Comparison of ENCODE assay signal across 23 cellular contexts in the genomic region with DNA sequence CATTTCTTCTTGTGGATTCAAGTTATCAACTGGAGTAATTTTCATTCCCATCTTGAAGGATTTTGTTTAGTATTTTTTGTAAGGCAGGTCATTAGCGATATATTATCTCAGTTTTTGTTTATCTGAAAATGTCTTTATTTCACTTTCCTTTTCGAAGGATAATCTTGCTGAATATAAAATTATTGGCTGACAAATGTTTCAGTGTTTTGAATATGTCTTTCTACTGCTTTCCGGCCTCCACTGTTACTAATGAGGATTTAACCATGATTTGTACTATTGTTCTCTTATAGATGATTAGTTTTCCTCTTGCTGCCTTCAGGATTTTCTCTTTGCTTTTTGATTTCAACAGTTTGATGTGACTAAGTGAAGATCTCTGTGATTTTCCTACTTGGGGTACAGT.
"Had no signal": no experiment of that assay in that cellular context is flagged by ENCODE, and none has a peak within 500 bp of the region (broad histone marks: within the 10 kb centered on the region; RNA-seq: fewer than 3 reads in every experiment).

No MANE protein-coding gene starts in this region.

- H3K27me3 Mint-ChIP-seq: activated B cell treated with CpG ODN at 0.5 μM for 24 hours had no signal

- ATAC-seq: activated T-helper 17 cell treated with anti-CD3 and anti-CD28 coated beads, Interleukin-2, amount 50 U/mL, for 72 hours had no signal

- H3K27ac Mint-ChIP-seq: activated B cell treated with CpG ODN at 0.5 μM for 24 hours; activated CD4-positive, alpha-beta memory T cell treated with anti-CD3 and anti-CD28 coated beads for 36 hours; activated CD4-positive, alpha-beta T cell treated with anti-CD3 and anti-CD28 coated beads, Interleukin-2, amount 10 ng/mL, durations not matched to agents 24 days and 14 days; activated naive CD4-positive, alpha-beta T cell treated with anti-CD3 and anti-CD28 coated beads for 36 hours; activated naive CD8-positive, alpha-beta T cell; activated T-helper 17 cell treated with anti-CD3 and anti-CD28 coated beads, Interleukin-2, amount 50 U/mL, for 72 hours; T-helper 1 cell treated with Interleukin-12 subunit alpha and Interleukin-12 subunit beta and Interleukin-4 antibody, amounts not matched to agents 30 μg/mL and 1 μg/mL, for 36 hours had no signal

- H3K4me3 Mint-ChIP-seq: activated B cell treated with CpG ODN at 0.5 μM for 24 hours; activated CD4-positive, alpha-beta memory T cell treated with anti-CD3 and anti-CD28 coated beads for 36 hours; activated CD4-positive, alpha-beta T cell treated with anti-CD3 and anti-CD28 coated beads, Interleukin-2, amount 10 ng/mL, durations not matched to agents 24 days and 14 days; activated naive CD4-positive, alpha-beta T cell treated with anti-CD3 and anti-CD28 coated beads for 36 hours; activated naive CD8-positive, alpha-beta T cell; activated T-helper 17 cell treated with anti-CD3 and anti-CD28 coated beads, Interleukin-2, amount 50 U/mL, for 72 hours; T-helper 1 cell treated with Interleukin-12 subunit alpha and Interleukin-12 subunit beta and Interleukin-4 antibody, amounts not matched to agents 30 μg/mL and 1 μg/mL, for 36 hours had no signal

- H3K4me1 Mint-ChIP-seq: activated B cell treated with CpG ODN at 0.5 μM for 24 hours; activated CD4-positive, alpha-beta T cell treated with anti-CD3 and anti-CD28 coated beads, Interleukin-2, amount 10 ng/mL, durations not matched to agents 24 days and 14 days; activated T-helper 17 cell treated with anti-CD3 and anti-CD28 coated beads, Interleukin-2, amount 50 U/mL, for 72 hours had no signal

- DNase-seq: activated B cell treated with CpG ODN at 0.5 μM for 24 hours; activated CD4-positive, alpha-beta memory T cell treated with anti-CD3 and anti-CD28 coated beads for 36 hours; activated CD4-positive, alpha-beta T cell treated with anti-CD3 and anti-CD28 coated beads for 1 hour; activated CD4-positive, alpha-beta T cell treated with anti-CD3 and anti-CD28 coated beads, Interleukin-2, amount 10 ng/mL, durations not matched to agents 24 days and 14 days; activated CD8-positive, alpha-beta memory T cell treated with anti-CD3 and anti-CD28 coated beads for 24 hours; activated gamma-delta T cell; activated naive CD4-positive, alpha-beta T cell treated with anti-CD3 and anti-CD28 coated beads for 36 hours; activated T-cell treated with anti-CD3 and anti-CD28 coated beads for 4 hours; activated T-cell treated with anti-CD3 and anti-CD28 coated beads, Interleukin-2, amount 50 U/mL, for 48 hours; amygdala; cerebellar nuclear complex; Kasumi-1; NCI-H1048; NCI-H146; NCI-H187 treated with DMSO at 0.1 percent for 48 hours; NCI-H2081 treated with DMSO at 0.1 percent for 48 hours; NCI-H446; NCI-H524; SHP77 treated with DMSO at 0.1 percent for 48 hours; T-helper 9 cell had no signal
